10 cellular contexts compared by ENCODE assay signal in the genomic region with DNA sequence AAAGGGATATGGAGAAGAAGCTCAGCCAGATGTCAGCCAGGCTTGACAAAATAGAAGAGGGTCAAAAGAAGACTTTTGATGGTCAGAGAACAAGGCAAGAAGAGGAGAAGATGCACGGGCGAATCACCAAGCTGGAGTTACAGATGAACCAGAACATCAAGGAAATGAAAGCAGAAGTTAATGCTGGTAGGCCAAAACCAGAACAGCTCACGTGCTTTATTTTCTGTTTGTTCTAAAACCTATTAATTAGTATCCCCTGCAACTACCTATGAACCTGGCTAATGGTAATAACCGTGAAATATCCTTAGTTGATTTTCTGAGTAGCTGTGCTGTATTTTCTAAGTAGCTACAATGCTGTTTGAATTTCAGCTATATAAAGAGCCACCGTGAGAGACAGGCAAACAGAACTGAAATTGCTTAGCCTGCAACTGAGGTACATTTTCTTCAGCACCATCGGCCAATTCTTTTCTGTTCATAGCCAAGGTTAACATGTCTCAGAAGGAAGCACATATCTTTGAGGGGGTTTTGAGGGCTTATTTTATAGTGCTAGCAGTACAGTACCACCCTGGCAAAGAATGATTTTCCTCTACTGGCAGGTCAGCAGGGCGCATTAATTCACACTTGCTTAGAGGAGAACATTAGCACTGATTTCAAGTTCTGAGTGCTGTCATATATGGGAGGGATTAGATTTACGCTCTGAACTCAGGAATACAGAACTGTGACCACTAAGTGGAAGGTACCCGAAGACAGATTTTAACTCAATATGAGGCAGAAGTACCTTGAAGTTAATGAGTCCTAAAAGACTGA.
DNase-seq lines count a peak whose midpoint lies in the region; ATAC-seq and TF ChIP-seq lines count a peak whose summit lies in the region.
"Had no signal": no experiment of that assay in that cellular context is flagged by ENCODE, and none has a peak within 500 bp of the region (broad histone marks: within the 10 kb centered on the region; RNA-seq: fewer than 3 reads in every experiment).

No MANE protein-coding gene starts in this region.

- H2AFZ ChIP-seq in PC-9 = no peak overlapping the region
- no peak overlapping the region for H2AFZ ChIP-seq in mammary epithelial cell (ENCODE audit: low read depth, low read length)

- H3K36me3 Mint-ChIP-seq in memory B cell = peaks cover 1% of the 10 kb centered on the region

- H3K4me3 ChIP-seq in GM12864 (ENCODE audit: low read depth, low read length) = peak overlapping the region; percentile 17; the same call in 1 of the 2 replicates
- H3K4me3 ChIP-seq in PC-9 = no peak overlapping the region
- no peak overlapping the region for H3K4me3 ChIP-seq in mammary epithelial cell (replicated peaks in 1 of 3; ENCODE audit: insufficient read depth in 1 of 3, low read depth in 2 of 3, low read length in 3 of 3)
- H3K4me3 ChIP-seq: coronary artery, right atrium auricular region had no signal

- H4K20me1 ChIP-seq in PC-9 (ENCODE audit: insufficient read depth) (no peaks in the 10 kb centered on the region), mammary epithelial cell (ENCODE audit: insufficient read depth, low read length) (no peaks in the 10 kb centered on the region)

- WGBS in mammary epithelial cell (ENCODE audit: low coverage, missing lambda C conversion rate) = 91% methylated on average over 9 of the region's 9 CpGs

- peaks cover 1% of the 10 kb centered on the region for H3K9me3 Mint-ChIP-seq in memory B cell

- H3K27ac Mint-ChIP-seq in memory B cell = peak overlapping the region; percentile 99

- H3K27ac ChIP-seq in PC-9 (no peak overlapping the region), mammary epithelial cell (ENCODE audit: insufficient read depth, low read depth, low read length) (no peak overlapping the region)
- H3K27ac ChIP-seq: coronary artery, right atrium auricular region had no signal

- dilution Hi-C loops in mammary epithelial cell (cut with HindIII; ENCODE audit: low sequenced_read_pairs) = no loop called here

- H3K27me3 ChIP-seq in PC-9 (ENCODE audit: insufficient read depth, low read depth) = no peaks in the 10 kb centered on the region
- peaks cover 2% of the 10 kb centered on the region for H3K27me3 ChIP-seq in mammary epithelial cell (ENCODE audit: insufficient read depth, low read length)
- H3K27me3 ChIP-seq: right atrium auricular region had no signal

- CTCF ChIA-PET in PC-9 (lab: Charles Lee) (interaction anchor here (1.0 kb wide), 1 partner anchor 12 kb away, joined by 3 read pairs; no protein-coding TSS in a partner anchor), mammary epithelial cell (lab: Charles Lee; ENCODE audit: low non-redundant PET) (no interaction called here)

- no peaks in the 10 kb centered on the region for H3K79me2 ChIP-seq in PC-9 (ENCODE audit: low read depth)
- H3K79me2 ChIP-seq in mammary epithelial cell (ENCODE audit: insufficient read depth, low read length) = no peaks in the 10 kb centered on the region

- H3K27me3 Mint-ChIP-seq in memory B cell = no peaks in the 10 kb centered on the region

- H3K4me1 ChIP-seq in PC-9 (replicated peaks; ENCODE audit: insufficient read depth) (no peaks in the 10 kb centered on the region), mammary epithelial cell (ENCODE audit: insufficient read depth, low read length) (no peaks in the 10 kb centered on the region)
- H3K4me1 ChIP-seq: right atrium auricular region had no signal

- TF ChIP-seq CTCF in GM12864 (IDR thresholded peaks at IDR 0.05; ENCODE audit: low read depth, low read length, missing control alignments) (no peak), PC-9 (conservative IDR thresholded peaks at IDR 0.05) (no peak), mammary epithelial cell (conservative IDR thresholded peaks at IDR 0.05 in 1 of 2, IDR thresholded peaks at IDR 0.05 in 1 of 2; ENCODE audit: extremely low read depth in 1 of 2, insufficient read depth in 1 of 2, low read depth in 1 of 2, low read length in 2 of 2) (no peak)

- BruUV-seq in PC-9 (replicated peaks; lab: Mats Ljungman, UMichigan) (no TSS peak), mammary epithelial cell (replicated peaks; lab: Mats Ljungman, UMichigan) (no TSS peak)

- in situ Hi-C loops in mammary epithelial cell (cut with MboI; ENCODE audit: low sequenced_read_pairs in 2 of 2) = no loop called here

- intact Hi-C loops in PC-9 (cut with micrococcal nuclease; ENCODE audit: unreplicated experiment) = no loop called here
- intact Hi-C loops in mammary epithelial cell (cut with micrococcal nuclease) = no loop called here

- H3K36me3 ChIP-seq in PC-9 (ENCODE audit: low read depth) (no peaks in the 10 kb centered on the region), mammary epithelial cell (ENCODE audit: insufficient read depth, low read length) (no peaks in the 10 kb centered on the region)
- H3K36me3 ChIP-seq: right atrium auricular region had no signal

- H3K4me2 ChIP-seq in PC-9 (no peak overlapping the region), mammary epithelial cell (ENCODE audit: insufficient read depth, low read depth, low read length) (no peak overlapping the region)

- no peaks in the 10 kb centered on the region for H3K9me2 ChIP-seq in PC-9 (ENCODE audit: insufficient read depth)

- no peaks in the 10 kb centered on the region for H3F3A ChIP-seq in PC-9 (ENCODE audit: insufficient read depth, low read depth)

- H3K4me1 Mint-ChIP-seq in memory B cell = peaks cover 35% of the 10 kb centered on the region

- ATAC-seq in GM21381 (IDR thresholded peaks at IDR 0.05; ENCODE audit: unreplicated experiment) = peak; percentile 50
- peak; percentile 86 for ATAC-seq in memory B cell (ENCODE audit: low read depth)
- no peak for ATAC-seq in HG03571 (IDR thresholded peaks at IDR 0.05; ENCODE audit: unreplicated experiment)

- POLR2A ChIA-PET in PC-9 (lab: Charles Lee; ENCODE audit: unreplicated experiment) = interaction anchor here (0.7 kb wide), 1 partner anchor 294 kb away, joined by 14 read pairs; no protein-coding TSS in a partner anchor

- peak overlapping the region; percentile 64 for H3K4me3 Mint-ChIP-seq in memory B cell

- H3K9me3 ChIP-seq in PC-9 (ENCODE audit: insufficient read depth, low read depth) = no peaks in the 10 kb centered on the region
- no peaks in the 10 kb centered on the region for H3K9me3 ChIP-seq in mammary epithelial cell (replicated peaks; ENCODE audit: insufficient read depth, low read length)
- H3K9me3 ChIP-seq: right atrium auricular region had no signal

- DNase-seq in GM12864 (ENCODE audit: low read depth) (peak; percentile 37), MV-4-11 (lab: John Stamatoyannopoulos, UW) (peak; percentile 53), memory B cell (ENCODE audit: low spot score in 2 of 2) (peak in 1 of 2 donors; percentile 37), PC-9 (no peak), HT-29 (ENCODE audit: low spot score) (no peak), mammary epithelial cell (no peak)

- no peak overlapping the region for H3K9ac ChIP-seq in mammary epithelial cell (ENCODE audit: insufficient read depth, low read length)

Comparison
In these comparisons a context has a peak if more than half of its experiments do, and no peak if none do; other contexts are left out.
1. DNase-seq: peak in GM12864 (single experiment) and MV-4-11 (single experiment); none in PC-9 (0 of 2), HT-29 (single experiment) and mammary epithelial cell (single experiment).